ENCODE assay signal across 8 cellular contexts in the genomic region with DNA sequence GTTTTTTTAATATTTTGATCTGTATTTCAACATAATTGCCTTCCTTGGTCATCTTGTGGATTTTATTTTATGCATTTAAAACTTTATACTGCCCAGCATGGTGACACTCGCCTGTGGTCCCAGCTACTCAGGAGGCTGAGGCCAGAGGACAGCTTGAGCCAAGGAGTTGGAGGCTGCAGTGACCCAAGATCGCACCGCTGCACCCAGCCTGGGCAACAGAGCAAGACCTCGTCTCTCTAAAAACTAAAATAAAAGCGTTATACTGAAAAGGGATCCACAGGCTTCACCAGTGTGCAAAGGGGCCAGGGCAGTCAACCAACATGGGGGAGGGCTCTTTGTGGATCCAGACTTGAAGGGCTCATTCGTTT. TPM values are rescaled to one million over a fixed set of nuclear protein-coding genes. Genes with fewer than 3 reads are reported as not detected.
DNase-seq lines count a peak whose midpoint lies in the region; ATAC-seq, FAIRE-seq and TF ChIP-seq lines count a peak whose summit lies in the region.

No MANE protein-coding gene starts in this region.

- WGBS in pancreas, 2 donors = 78 to 81% methylated on average over 6 of the region's 6 CpGs

- H3K9me3 ChIP-seq in skeletal muscle satellite cell (replicated peaks; ENCODE audit: low read length) = no peaks in the 10 kb centered on the region
- H3K9me3 ChIP-seq in pancreas = no peaks in the 10 kb centered on the region

- H3K27ac ChIP-seq in pancreas = no peak overlapping the region

- no peak overlapping the region for H3K27ac Mint-ChIP-seq in activated naive CD8-positive, alpha-beta T cell treated with anti-CD3 and anti-CD28 coated beads for 36 hours
- no peak overlapping the region for H3K27ac Mint-ChIP-seq in immature natural killer cell

- peaks cover 23% of the 10 kb centered on the region for H3K4me1 Mint-ChIP-seq in activated naive CD8-positive, alpha-beta T cell treated with anti-CD3 and anti-CD28 coated beads for 36 hours
- H3K4me1 Mint-ChIP-seq in immature natural killer cell = peaks cover 12 to 19% of the 10 kb centered on the region in 2 donors

- peak overlapping the region; percentile 90 for H3K9ac ChIP-seq in skeletal muscle satellite cell (ENCODE audit: low read depth, low read length)

- no peak for DNase-seq in H7
- no peak for DNase-seq in activated naive CD8-positive, alpha-beta T cell treated with anti-CD3 and anti-CD28 coated beads for 36 hours
- DNase-seq in immature natural killer cell = no peak
- no peak for DNase-seq in pancreas
- DNase-seq in inferior parietal cortex (ENCODE audit: extremely low spot score) = no peak
- DNase-seq in NCI-H1092 treated with DMSO at 0.1 percent for 48 hours (lab: John Stamatoyannopoulos, UW) = no peak

- no peaks in the 10 kb centered on the region for H3K36me3 Mint-ChIP-seq in activated naive CD8-positive, alpha-beta T cell treated with anti-CD3 and anti-CD28 coated beads for 36 hours
- no peaks in the 10 kb centered on the region for H3K36me3 Mint-ChIP-seq in immature natural killer cell

- no peak for TF ChIP-seq CTCF in pancreas (IDR thresholded peaks at IDR 0.05)

- no peak for FAIRE-seq in pancreas (lab: Jason Lieb, UNC)

- peaks cover 31% of the 10 kb centered on the region for H3K27me3 ChIP-seq in H7 (ENCODE audit: control insufficient read depth, insufficient read depth, low read length)
- H3K27me3 ChIP-seq in skeletal muscle satellite cell (ENCODE audit: control insufficient read depth, insufficient read depth, low read length) = no peaks in the 10 kb centered on the region
- H3K27me3 ChIP-seq in pancreas = no peaks in the 10 kb centered on the region

- H3K4me3 ChIP-seq in H7 (ENCODE audit: insufficient read depth, low read depth, low read length) (peak overlapping the region; percentile 84), skeletal muscle satellite cell (ENCODE audit: low read length) (peak overlapping the region; percentile 92), pancreas (peak overlapping the region in 2 of 4 donors; percentile 54 to 72)

- peaks cover 55% of the 10 kb centered on the region for H3K27me3 Mint-ChIP-seq in activated naive CD8-positive, alpha-beta T cell treated with anti-CD3 and anti-CD28 coated beads for 36 hours
- H3K27me3 Mint-ChIP-seq in immature natural killer cell (ENCODE audit: low read depth in 3 of 3) = peaks cover 9 to 23% (median 15%) of the 10 kb centered on the region in 3 donors

- peaks cover 25% of the 10 kb centered on the region for H3K4me1 ChIP-seq in skeletal muscle satellite cell (ENCODE audit: control insufficient read depth, insufficient read depth, low read length)
- H3K4me1 ChIP-seq in pancreas = peaks cover 0 to 3% (median 0%) of the 10 kb centered on the region in 3 donors

- H3K36me3 ChIP-seq in H7 (replicated peaks; ENCODE audit: control insufficient read depth, insufficient read depth, low read length) (no peaks in the 10 kb centered on the region), skeletal muscle satellite cell (ENCODE audit: insufficient read depth, low read length) (peaks cover 13% of the 10 kb centered on the region), pancreas (no peaks in the 10 kb centered on the region)

- peak overlapping the region; percentile 48 for H3K4me3 Mint-ChIP-seq in activated naive CD8-positive, alpha-beta T cell treated with anti-CD3 and anti-CD28 coated beads for 36 hours
- peak overlapping the region; percentile 13 to 54 (median 46) for H3K4me3 Mint-ChIP-seq in immature natural killer cell

- peak overlapping the region; percentile 90 for H3K4me2 ChIP-seq in skeletal muscle satellite cell (ENCODE audit: low read length)

- H3K9me3 Mint-ChIP-seq in activated naive CD8-positive, alpha-beta T cell treated with anti-CD3 and anti-CD28 coated beads for 36 hours = no peaks in the 10 kb centered on the region
- no peaks in the 10 kb centered on the region for H3K9me3 Mint-ChIP-seq in immature natural killer cell

- no peak for ATAC-seq in GM19023 (IDR thresholded peaks at IDR 0.05; ENCODE audit: unreplicated experiment)
- ATAC-seq in pancreas = no peak

- intact Hi-C loops in pancreas (cut with DNase I) = no loop called here

RNA-seq across cellular contexts. Expression of a gene that starts 1.4 kb away (rescaled TPM):
- total RNA-seq in H7 (2014; rRNA removed; shearing (Covaris generic)) = 12.9 and 16.4 TPM in 2 replicates
- under 1 TPM; 0.08 to 0.10 TPM for total RNA-seq in activated naive CD8-positive, alpha-beta T cell treated with anti-CD3 and anti-CD28 coated beads for 36 hours
- not detected for polyA plus RNA-seq in immature natural killer cell
- total RNA-seq in skeletal muscle satellite cell (2012; rRNA removed) = 97.1 and 159 TPM in 2 replicates
- 10 to 100 TPM in 3 of 6 donors, 1 to 10 TPM in 3; 3.6 to 28.2 (median 10.3) TPM for total RNA-seq in pancreas
- 1 to 10 TPM; 4.3 to 7.6 TPM for polyA plus RNA-seq in pancreas

Comparison
In these comparisons a context has a peak if more than half of its experiments do, and no peak if none do; other contexts are left out.
1. RNA of a gene that starts 1.4 kb away (total RNA-seq): 12.9 to 16.4 TPM in H7 and 3.6 to 28.2 TPM in pancreas; 0.08 to 0.10 TPM in activated naive CD8-positive, alpha-beta T cell treated with anti-CD3 and anti-CD28 coated beads for 36 hours; every median in the first group is over 4 times any median in the second.